In genomic region chr3:126019683-126020082, GRCh38 we compare ENCODE assay signal across 19 cellular contexts. TPM values are rescaled to one million over a fixed set of nuclear protein-coding genes. Genes with fewer than 3 reads are reported as not detected.
DNase-seq lines count a peak whose midpoint lies in the region; ATAC-seq and TF ChIP-seq lines count a peak whose summit lies in the region.
"Had no signal": no experiment of that assay in that cellular context is flagged by ENCODE, and none has a peak within 500 bp of the region (broad histone marks: within the 10 kb centered on the region; RNA-seq: fewer than 3 reads in every experiment).

No MANE protein-coding gene starts in this region.

- H3K4me2 ChIP-seq in H9 (ENCODE audit: insufficient read depth, insufficient read length, low read length) = no peak overlapping the region

- no peak overlapping the region for H3K18ac ChIP-seq in H9 (ENCODE audit: insufficient read length, low read depth, low read length)

- DNase-seq in H9 (peak; percentile 15), WERI-Rb-1 (no peak), islet precursor cell (peak; percentile 43), sigmoid colon (peak; percentile 19), HuH-7 (ENCODE audit: low spot score) (no peak), hippocampal formation (lab: John Stamatoyannopoulos, UW) (no peak)
- DNase-seq in stimulated activated naive CD4-positive, alpha-beta T cell treated with Interleukin-2 at 50 U/mL for 16 hours (lab: John Stamatoyannopoulos, UW) = no peak
- no peak for DNase-seq in activated naive CD4-positive, alpha-beta T cell treated with anti-CD3 and anti-CD28 coated beads, Interleukin-2, amount 50 U/mL, for 72 hours (ENCODE audit: low spot score in 2 of 2)
- DNase-seq: C1 segment of cervical spinal cord; CD4-positive, alpha-beta memory T cell; COR-L47; DMS153; DND-41; GM23248; HFFc6 had no signal

- H4K91ac ChIP-seq in H9 (ENCODE audit: insufficient read length, low read depth, low read length) = no peak overlapping the region

- no peak overlapping the region for H2BK5ac ChIP-seq in H9 (ENCODE audit: insufficient read length, low read length)

- no peaks in the 10 kb centered on the region for H4K20me1 ChIP-seq in H9 (ENCODE audit: control insufficient read depth, insufficient read depth, insufficient read length)

- H4K8ac ChIP-seq in H9 (replicated peaks; ENCODE audit: insufficient read length, low read depth, low read length) = no peak overlapping the region

- intact Hi-C loops in sigmoid colon (cut with DNase I) = no loop called here

- H3K4me1 ChIP-seq in H9 (ENCODE audit: insufficient read depth, low read length) = peaks cover 6% of the 10 kb centered on the region; the same call in 1 of the 2 replicates
- H3K4me1 ChIP-seq in sigmoid colon = peaks cover 0 to 19% (median 1%) of the 10 kb centered on the region in 4 donors

- H3T11ph ChIP-seq in H9 (ENCODE audit: low read length) = no peak overlapping the region

- H2BK12ac ChIP-seq in H9 (ENCODE audit: insufficient read length, low read depth, low read length) = no peak overlapping the region

- H3K36me3 Mint-ChIP-seq in H9 (ENCODE audit: insufficient read depth in 1 of 3, low read depth in 3 of 3) = peaks cover under 1 to 22% (median 21%) of the 10 kb centered on the region in 3 experiments; a peak in 6 of 7 replicates
- no peaks in the 10 kb centered on the region for H3K36me3 Mint-ChIP-seq in activated naive CD4-positive, alpha-beta T cell treated with anti-CD3 and anti-CD28 coated beads, Interleukin-2, amount 50 U/mL, for 72 hours

- H3K27ac ChIP-seq in H9 (ENCODE audit: insufficient read length, low read depth, low read length) (no peak overlapping the region), WERI-Rb-1 (peak overlapping the region; percentile 91), sigmoid colon (no peak overlapping the region)
- H3K27ac ChIP-seq: GM23248 had no signal

- H2AK5ac ChIP-seq in H9 (ENCODE audit: insufficient read length, low read length) = no peak overlapping the region

- no peak overlapping the region for H3K9ac ChIP-seq in H9 (ENCODE audit: extremely low read depth, insufficient read length, low read length)
- H3K9ac ChIP-seq: GM23248 had no signal

- no CpG with 5 or more reads among the region's 5 CpGs for WGBS in H9 (ENCODE audit: extremely low coverage, insufficient read length, low lambda C conversion rate)
- WGBS in sigmoid colon, 2 donors = 84 to 95% methylated on average over 5 of the region's 5 CpGs

- H4K5ac ChIP-seq in H9 (ENCODE audit: insufficient read length, low read depth, low read length) = no peak overlapping the region

- ATAC-seq in activated naive CD4-positive, alpha-beta T cell treated with anti-CD3 and anti-CD28 coated beads, Interleukin-2, amount 50 U/mL, for 72 hours = no peak

- no peak overlapping the region for H3K14ac ChIP-seq in H9 (ENCODE audit: insufficient read depth, low read length)

- peaks cover 1% of the 10 kb centered on the region for H3K36me3 ChIP-seq in WERI-Rb-1
- H3K36me3 ChIP-seq in sigmoid colon = peaks cover 0 to 32% (median 0%) of the 10 kb centered on the region in 4 donors
- H3K36me3 ChIP-seq: HAP-1 had no signal

- H3K27ac Mint-ChIP-seq in H9 = no peak overlapping the region; a peak in 1 of 7 replicates
- no peak overlapping the region for H3K27ac Mint-ChIP-seq in activated naive CD4-positive, alpha-beta T cell treated with anti-CD3 and anti-CD28 coated beads, Interleukin-2, amount 50 U/mL, for 72 hours
- H3K27ac Mint-ChIP-seq: HFFc6 had no signal

- no peak overlapping the region for H3K4me3 Mint-ChIP-seq in H9
- H3K4me3 Mint-ChIP-seq: CD4-positive, alpha-beta memory T cell; HFFc6 had no signal

- no peaks in the 10 kb centered on the region for H3K79me2 ChIP-seq in H9 (ENCODE audit: insufficient read depth, low read length)

- no peaks in the 10 kb centered on the region for H3K9me3 Mint-ChIP-seq in H9
- no peaks in the 10 kb centered on the region for H3K9me3 Mint-ChIP-seq in activated naive CD4-positive, alpha-beta T cell treated with anti-CD3 and anti-CD28 coated beads, Interleukin-2, amount 50 U/mL, for 72 hours
- H3K9me3 Mint-ChIP-seq: CD4-positive, alpha-beta memory T cell; HFFc6 had no signal

- no peaks in the 10 kb centered on the region for H3K23me2 ChIP-seq in H9 (ENCODE audit: insufficient read length, low read depth, low read length, poor library complexity, severe bottlenecking)

- H3K9me3 ChIP-seq in H9 (ENCODE audit: control insufficient read depth, low read depth, low read length) (no peaks in the 10 kb centered on the region), WERI-Rb-1 (ENCODE audit: severe bottlenecking) (no peaks in the 10 kb centered on the region), sigmoid colon (no peaks in the 10 kb centered on the region)
- H3K9me3 ChIP-seq: HAP-1 had no signal

- H3K23ac ChIP-seq in H9 (ENCODE audit: insufficient read length, low read depth, low read length) = no peak overlapping the region

- no peak overlapping the region for H3K4me3 ChIP-seq in WERI-Rb-1 (ENCODE audit: low read depth, low read length)
- no peak overlapping the region for H3K4me3 ChIP-seq in sigmoid colon
- H3K4me3 ChIP-seq: GM23248, HAP-1 had no signal

- no peak overlapping the region for H3K56ac ChIP-seq in H9 (ENCODE audit: insufficient read length, low read depth, low read length)

- TF ChIP-seq POLR2A in sigmoid colon (IDR thresholded peaks at IDR 0.05) = no peak

- H2BK20ac ChIP-seq in H9 (ENCODE audit: low read depth, low read length, poor library complexity, severe bottlenecking) = no peak overlapping the region

- no peak overlapping the region for H2AFZ ChIP-seq in H9 (ENCODE audit: low read length)
- H2AFZ ChIP-seq: GM23248 had no signal

- no peak for TF ChIP-seq EP300 in sigmoid colon (IDR thresholded peaks at IDR 0.05)

- H2BK120ac ChIP-seq in H9 (ENCODE audit: low read depth, low read length, poor library complexity, severe bottlenecking) = no peak overlapping the region

- no peaks in the 10 kb centered on the region; the same call in 1 of the 2 replicates for H3K27me3 Mint-ChIP-seq in H9 (ENCODE audit: low read depth)
- H3K27me3 Mint-ChIP-seq: CD4-positive, alpha-beta memory T cell had no signal

- no peak overlapping the region for H2BK15ac ChIP-seq in H9 (ENCODE audit: low read depth, low read length)

- no peaks in the 10 kb centered on the region for H3K79me1 ChIP-seq in H9 (ENCODE audit: insufficient read depth, low read depth, low read length, poor library complexity, severe bottlenecking)

- H3K4me1 Mint-ChIP-seq in H9 = peaks cover 36 to 37% of the 10 kb centered on the region in 2 experiments
- H3K4me1 Mint-ChIP-seq: CD4-positive, alpha-beta memory T cell had no signal

- no peak for TF ChIP-seq CTCF in H9 (conservative IDR thresholded peaks at IDR 0.05)
- no peak for TF ChIP-seq CTCF in WERI-Rb-1 (IDR thresholded peaks at IDR 0.05; ENCODE audit: low read depth, low read length)
- TF ChIP-seq CTCF in sigmoid colon (IDR thresholded peaks at IDR 0.05) = no peak

- no peaks in the 10 kb centered on the region for H3K27me3 ChIP-seq in H9 (ENCODE audit: insufficient read depth, low read length)
- H3K27me3 ChIP-seq in WERI-Rb-1 (ENCODE audit: insufficient read depth, low read depth, severe bottlenecking) = no peaks in the 10 kb centered on the region
- no peaks in the 10 kb centered on the region for H3K27me3 ChIP-seq in sigmoid colon

- H3K4ac ChIP-seq in H9 (ENCODE audit: low read depth, low read length) = no peak overlapping the region

RNA-seq across cellular contexts. Expression of gene ROPN1B, which starts 50.7 kb away (rescaled TPM):
- total RNA-seq in H9 (2021) = not detected in 2 replicates
- 1 to 10 TPM in 1 of 4 donors, not detected in 3; 1.1 TPM for total RNA-seq in sigmoid colon
- polyA plus RNA-seq in sigmoid colon = under 1 TPM in 1 of 3 donors, not detected in 2; 0.06 TPM
- total RNA-seq in activated naive CD4-positive, alpha-beta T cell treated with anti-CD3 and anti-CD28 coated beads, Interleukin-2, amount 50 U/mL, for 72 hours = not detected
- total RNA-seq: A172; A673; CD4-positive, alpha-beta memory T cell; GM23248; HFFc6 had no signal
- polyA plus RNA-seq: BJ; CD4-positive, alpha-beta memory T cell; GM23248 had no signal

Comparison
In these comparisons a context has a peak if more than half of its experiments do, and no peak if none do; other contexts are left out.
1. DNase-seq: peak in H9 (single experiment), islet precursor cell (single experiment) and sigmoid colon (single experiment); none in WERI-Rb-1 (single experiment), HuH-7 (single experiment), stimulated activated naive CD4-positive, alpha-beta T cell treated with Interleukin-2 at 50 U/mL for 16 hours (single experiment), hippocampal formation (0 of 2) and activated naive CD4-positive, alpha-beta T cell treated with anti-CD3 and anti-CD28 coated beads, Interleukin-2, amount 50 U/mL, for 72 hours (0 of 2).